In the genomic region with DNA sequence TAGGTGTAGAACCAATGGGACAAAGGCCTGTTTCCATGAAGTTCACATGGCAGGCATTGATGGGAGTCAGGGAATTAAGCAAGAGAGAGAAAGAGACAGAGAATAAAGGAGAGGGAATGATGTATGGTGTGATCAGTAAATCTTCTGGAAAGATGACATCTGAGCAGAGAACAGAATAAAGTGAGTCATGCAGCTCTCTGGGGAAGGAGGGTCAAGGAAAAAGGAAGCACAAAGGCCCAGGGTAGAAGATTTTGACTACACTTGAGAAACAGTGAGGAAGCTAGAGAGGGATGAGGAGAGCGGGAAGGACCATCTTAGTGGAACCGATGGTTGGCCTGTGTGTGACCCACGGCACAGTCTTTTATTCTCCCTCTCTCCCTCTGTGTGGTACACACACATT, we compare ENCODE assay signal across 15 cellular contexts.
DNase-seq lines count a peak whose midpoint lies in the region; ATAC-seq and TF ChIP-seq lines count a peak whose summit lies in the region.
"Had no signal": no experiment of that assay in that cellular context is flagged by ENCODE, and none has a peak within 500 bp of the region (broad histone marks: within the 10 kb centered on the region; RNA-seq: fewer than 3 reads in every experiment).

No MANE protein-coding gene starts in this region.

- no peaks in the 10 kb centered on the region for H4K20me1 ChIP-seq in HCT116 (ENCODE audit: insufficient read depth)

- no peaks in the 10 kb centered on the region for H3K9me2 ChIP-seq in HCT116 (ENCODE audit: insufficient read depth)

- H3K4me1 ChIP-seq in HCT116 (ENCODE audit: control insufficient read depth in 1 of 2, insufficient read depth in 2 of 2, low read length in 2 of 2) (peaks cover 5% of the 10 kb centered on the region in 2 experiments; a peak in 3 of 4 replicates), adrenal gland (replicated peaks in 1 of 2) (peaks cover 15 to 43% of the 10 kb centered on the region in 2 donors), foreskin keratinocyte (peaks cover 6% of the 10 kb centered on the region)
- H3K4me1 ChIP-seq: right lobe of liver had no signal

- intact Hi-C loops in HCT116 (cut with micrococcal nuclease) = no loop called here
- intact Hi-C loops in adrenal gland (cut with DNase I) = loop anchor here (10.0 kb wide), 2 partner anchors 152 to 268 kb away; no protein-coding TSS in a partner anchor
- intact Hi-C loops in posterior cingulate gyrus (cut with DNase I) = no loop called here

- CTCF ChIA-PET in HCT116 (lab: Charles Lee) = no interaction called here

- no peak overlapping the region for H2AFZ ChIP-seq in HCT116 (ENCODE audit: low read depth, low read length, poor library complexity, severe bottlenecking)

- BruUV-seq in HCT116 (replicated peaks; lab: Mats Ljungman, UMichigan) = no TSS peak

- H3K27me3 ChIP-seq in HCT116 (ENCODE audit: insufficient read depth, low read length) (peaks cover 53% of the 10 kb centered on the region), adrenal gland (no peaks in the 10 kb centered on the region), foreskin keratinocyte (no peaks in the 10 kb centered on the region)
- H3K27me3 ChIP-seq: right lobe of liver had no signal

- H3K4me2 ChIP-seq in HCT116 (ENCODE audit: low read length) = no peak overlapping the region

- no peak for TF ChIP-seq CTCF in HCT116 (IDR thresholded peaks at IDR 0.05 in 2 of 3, conservative IDR thresholded peaks at IDR 0.05 in 1 of 3; ENCODE audit: borderline replicate concordance in 1 of 3, insufficient read depth in 1 of 3, low read depth in 2 of 3, low read length in 2 of 3)
- TF ChIP-seq CTCF in adrenal gland (IDR thresholded peaks at IDR 0.05) = no peak
- no peak for TF ChIP-seq CTCF in foreskin keratinocyte (conservative IDR thresholded peaks at IDR 0.05)

- no peak for ATAC-seq in HCT116
- peak; percentile 49 for ATAC-seq in foreskin keratinocyte
- no peak for ATAC-seq in HG02870 (IDR thresholded peaks at IDR 0.05; ENCODE audit: unreplicated experiment)
- ATAC-seq: K562, right lobe of liver had no signal

- H3K27ac ChIP-seq in HCT116 (ENCODE audit: low read depth, low read length) (no peak overlapping the region), adrenal gland (peak overlapping the region; percentile 31 to 95 (median 70)), foreskin keratinocyte (peak overlapping the region; percentile 28)
- H3K27ac ChIP-seq: right lobe of liver had no signal

- WGBS in adrenal gland, 4 donors = 27 to 54% (median 38%) methylated on average over 3 of the region's 3 CpGs

- H3K9me3 ChIP-seq in HCT116 (ENCODE audit: control insufficient read depth in 1 of 2, insufficient read depth in 1 of 2, low read depth in 1 of 2, low read length in 2 of 2) (no peaks in the 10 kb centered on the region), adrenal gland (replicated peaks in 1 of 3) (no peaks in the 10 kb centered on the region)
- H3K9me3 ChIP-seq: right lobe of liver had no signal

- no peak overlapping the region for H3K9ac ChIP-seq in HCT116 (ENCODE audit: low read length)

- no peak for TF ChIP-seq POLR2A in HCT116 (IDR thresholded peaks at IDR 0.05; ENCODE audit: borderline replicate concordance, extremely low read depth, insufficient read depth, insufficient read length)
- TF ChIP-seq POLR2A in adrenal gland (IDR thresholded peaks at IDR 0.05) = no peak

- DNase-seq in HCT116 (ENCODE audit: low read depth, low spot score) (no peak), adrenal gland (peak in 3 of 7 donors; percentile 26 to 39 (median 34)), foreskin keratinocyte (peak in 1 of 2 donors; percentile 42), stromal cell of bone marrow (ENCODE audit: low read depth) (peak; percentile 67), posterior cingulate gyrus (no peak), cerebellar cortex (ENCODE audit: low spot score) (no peak), nucleus accumbens (lab: John Stamatoyannopoulos, UW) (no peak)
- DNase-seq: activated CD4-positive, CD25-positive, alpha-beta regulatory T cell; activated CD8-positive, alpha-beta memory T cell treated with anti-CD3 and anti-CD28 coated beads, Interleukin-2, amount 50 U/mL, for 4 hours; activated naive CD8-positive, alpha-beta T cell treated with anti-CD3 and anti-CD28 coated beads, Interleukin-2, amount 10 ng/mL, durations not matched to agents 7 days and 5 days; naive B cell; NCI-H774; right lobe of liver had no signal

- RAD21 ChIA-PET in HCT116 (lab: Charles Lee; ENCODE audit: low non-redundant PET in 1 of 2, low total read pairs in 2 of 2, uncharacterized antibody in 2 of 2, unreplicated experiment in 2 of 2) = no interaction called here

- H3K79me2 ChIP-seq in HCT116 (ENCODE audit: insufficient read depth, low read length) = no peaks in the 10 kb centered on the region

- TF ChIP-seq RAD21 in HCT116 (IDR thresholded peaks at IDR 0.05; ENCODE audit: low read depth) = no peak

- no peak overlapping the region for H3K4me3 ChIP-seq in HCT116 (replicated peaks in 1 of 2; ENCODE audit: low read depth in 1 of 2, low read length in 2 of 2)
- H3K4me3 ChIP-seq in adrenal gland = no peak overlapping the region
- H3K4me3 ChIP-seq: K562, right lobe of liver had no signal

- POLR2A ChIA-PET in HCT116 (lab: Charles Lee) = no interaction called here

- H3K36me3 ChIP-seq in HCT116 (ENCODE audit: control insufficient read depth in 1 of 2, insufficient read depth in 2 of 2, low read length in 2 of 2) (no peaks in the 10 kb centered on the region), adrenal gland (replicated peaks in 1 of 2) (no peaks in the 10 kb centered on the region)
- H3K36me3 ChIP-seq: right lobe of liver had no signal

TF ChIP-seq in HCT116, 20 proteins besides CTCF, POLR2A, EP300 and RAD21:
- TF ChIP-seq EZH2 (IDR thresholded peaks at IDR 0.05) = 0 out of 2 replicates have a peak, but pooled peaks have one; percentile 7
- TF ChIP-seq SP1 (IDR thresholded peaks at IDR 0.05; ENCODE audit: low read depth) = no peak
- no peak for TF ChIP-seq ZFX (IDR thresholded peaks at IDR 0.05)
- TF ChIP-seq, protein P1, sequence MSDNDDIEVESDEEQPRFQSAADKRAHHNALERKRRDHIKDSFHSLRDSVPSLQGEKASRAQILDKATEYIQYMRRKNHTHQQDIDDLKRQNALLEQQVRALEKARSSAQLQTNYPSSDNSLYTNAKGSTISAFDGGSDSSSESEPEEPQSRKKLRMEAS (IDR thresholded peaks at IDR 0.05) = no peak
- TF ChIP-seq POLR2AphosphoS5 (IDR thresholded peaks at IDR 0.05; ENCODE audit: low read depth, low read length) = no peak

Comparison
In these comparisons a context has a peak if more than half of its experiments do, and no peak if none do; other contexts are left out.
1. intact Hi-C loops: an anchor here in adrenal gland (10.0 kb wide); none called in HCT116 and posterior cingulate gyrus.